In the genomic region with DNA sequence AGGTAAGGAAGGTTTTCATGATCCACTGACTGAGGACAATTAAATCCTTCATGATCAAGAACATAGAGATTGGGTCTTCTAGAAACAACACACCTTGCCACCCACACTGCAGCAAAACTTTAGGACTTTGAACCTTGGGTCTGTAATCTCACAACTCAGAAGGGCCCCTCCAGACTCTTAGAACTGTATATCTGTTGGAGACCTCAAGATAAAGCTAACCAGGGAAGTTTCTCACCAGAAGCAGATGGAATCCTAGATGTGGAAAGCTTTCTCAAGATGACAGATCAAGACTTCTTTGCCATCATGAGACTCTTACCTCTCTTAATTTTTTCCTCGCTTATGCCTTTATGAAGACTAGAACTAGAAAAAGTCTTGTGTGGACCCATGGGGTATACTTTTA, we compare ENCODE assay signal across 1 cellular context.
TF ChIP-seq lines count a peak whose summit lies in the region.

No MANE protein-coding gene starts in this region.

TF ChIP-seq in HCT116, 20 proteins besides CTCF, POLR2A, EP300 and RAD21 (continued from another document):
- TF ChIP-seq EZH2phosphoT487 (IDR thresholded peaks at IDR 0.05; ENCODE audit: borderline replicate concordance) (no peak), CEBPB (IDR thresholded peaks at IDR 0.05; ENCODE audit: low read depth) (no peak), JUND (IDR thresholded peaks at IDR 0.05) (no peak), SIN3A (IDR thresholded peaks at IDR 0.05; ENCODE audit: low read depth) (no peak), CBX3 (IDR thresholded peaks at IDR 0.05; ENCODE audit: low read depth) (no peak)
